1 cellular context compared by ENCODE assay signal in the genomic region with DNA sequence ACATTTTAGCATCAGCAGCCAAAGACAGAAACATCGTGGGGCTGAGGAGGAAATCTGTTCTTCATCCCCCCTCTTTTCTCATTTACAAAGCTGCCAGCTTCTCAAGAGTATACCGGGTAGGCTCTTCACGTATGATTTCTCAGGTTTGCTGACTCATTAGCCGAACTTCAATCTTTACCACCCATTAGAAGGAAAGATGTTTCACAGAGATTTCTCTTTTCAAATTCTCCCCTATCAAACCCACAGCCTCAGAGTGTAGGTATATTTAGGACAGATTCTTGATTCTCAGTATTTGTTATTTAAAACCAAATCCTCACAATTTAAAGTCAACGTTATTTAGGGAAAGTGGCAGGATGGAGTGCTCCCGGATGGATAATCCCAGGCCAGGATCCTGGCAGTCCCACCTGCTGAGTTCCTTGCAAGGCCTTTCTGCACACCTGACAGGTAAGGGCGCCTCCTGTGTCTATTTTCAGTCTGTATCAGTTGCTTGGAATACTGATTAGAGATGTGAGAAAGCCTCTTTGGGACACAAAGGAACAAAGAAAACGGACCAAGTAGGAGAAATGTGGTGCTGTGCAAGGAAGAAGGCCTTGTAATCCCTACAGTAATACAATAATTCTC.
TF ChIP-seq lines count a peak whose summit lies in the region.

No MANE protein-coding gene starts in this region.

TF ChIP-seq in GM12878, 131 proteins besides CTCF, POLR2A, EP300 and RAD21:
- TF ChIP-seq, protein P1, sequence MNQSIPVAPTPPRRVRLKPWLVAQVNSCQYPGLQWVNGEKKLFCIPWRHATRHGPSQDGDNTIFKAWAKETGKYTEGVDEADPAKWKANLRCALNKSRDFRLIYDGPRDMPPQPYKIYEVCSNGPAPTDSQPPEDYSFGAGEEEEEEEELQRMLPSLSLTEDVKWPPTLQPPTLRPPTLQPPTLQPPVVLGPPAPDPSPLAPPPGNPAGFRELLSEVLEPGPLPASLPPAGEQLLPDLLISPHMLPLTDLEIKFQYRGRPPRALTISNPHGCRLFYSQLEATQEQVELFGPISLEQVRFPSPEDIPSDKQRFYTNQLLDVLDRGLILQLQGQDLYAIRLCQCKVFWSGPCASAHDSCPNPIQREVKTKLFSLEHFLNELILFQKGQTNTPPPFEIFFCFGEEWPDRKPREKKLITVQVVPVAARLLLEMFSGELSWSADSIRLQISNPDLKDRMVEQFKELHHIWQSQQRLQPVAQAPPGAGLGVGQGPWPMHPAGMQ (IDR thresholded peaks at IDR 0.05; ENCODE audit: borderline replicate concordance), result no peak
- TF ChIP-seq ZNF24 (IDR thresholded peaks at IDR 0.05), result no peak
- no peak for TF ChIP-seq MTA2 (IDR thresholded peaks at IDR 0.05; ENCODE audit: low read depth)
- TF ChIP-seq ZNF274 (IDR thresholded peaks at IDR 0.05; ENCODE audit: insufficient read depth, insufficient read length), result no peak
- TF ChIP-seq, protein P2, sequence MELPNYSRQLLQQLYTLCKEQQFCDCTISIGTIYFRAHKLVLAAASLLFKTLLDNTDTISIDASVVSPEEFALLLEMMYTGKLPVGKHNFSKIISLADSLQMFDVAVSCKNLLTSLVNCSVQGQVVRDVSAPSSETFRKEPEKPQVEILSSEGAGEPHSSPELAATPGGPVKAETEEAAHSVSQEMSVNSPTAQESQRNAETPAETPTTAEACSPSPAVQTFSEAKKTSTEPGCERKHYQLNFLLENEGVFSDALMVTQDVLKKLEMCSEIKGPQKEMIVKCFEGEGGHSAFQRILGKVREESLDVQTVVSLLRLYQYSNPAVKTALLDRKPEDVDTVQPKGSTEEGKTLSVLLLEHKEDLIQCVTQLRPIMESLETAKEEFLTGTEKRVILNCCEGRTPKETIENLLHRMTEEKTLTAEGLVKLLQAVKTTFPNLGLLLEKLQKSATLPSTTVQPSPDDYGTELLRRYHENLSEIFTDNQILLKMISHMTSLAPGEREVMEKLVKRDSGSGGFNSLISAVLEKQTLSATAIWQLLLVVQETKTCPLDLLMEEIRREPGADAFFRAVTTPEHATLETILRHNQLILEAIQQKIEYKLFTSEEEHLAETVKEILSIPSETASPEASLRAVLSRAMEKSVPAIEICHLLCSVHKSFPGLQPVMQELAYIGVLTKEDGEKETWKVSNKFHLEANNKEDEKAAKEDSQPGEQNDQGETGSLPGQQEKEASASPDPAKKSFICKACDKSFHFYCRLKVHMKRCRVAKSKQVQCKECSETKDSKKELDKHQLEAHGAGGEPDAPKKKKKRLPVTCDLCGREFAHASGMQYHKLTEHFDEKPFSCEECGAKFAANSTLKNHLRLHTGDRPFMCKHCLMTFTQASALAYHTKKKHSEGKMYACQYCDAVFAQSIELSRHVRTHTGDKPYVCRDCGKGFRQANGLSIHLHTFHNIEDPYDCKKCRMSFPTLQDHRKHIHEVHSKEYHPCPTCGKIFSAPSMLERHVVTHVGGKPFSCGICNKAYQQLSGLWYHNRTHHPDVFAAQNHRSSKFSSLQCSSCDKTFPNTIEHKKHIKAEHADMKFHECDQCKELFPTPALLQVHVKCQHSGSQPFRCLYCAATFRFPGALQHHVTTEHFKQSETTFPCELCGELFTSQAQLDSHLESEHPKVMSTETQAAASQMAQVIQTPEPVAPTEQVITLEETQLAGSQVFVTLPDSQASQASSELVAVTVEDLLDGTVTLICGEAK (IDR thresholded peaks at IDR 0.05; ENCODE audit: borderline replicate concordance), result no peak
- no peak for TF ChIP-seq SMARCA5 (IDR thresholded peaks at IDR 0.05)
- no peak for TF ChIP-seq CREB1 (IDR thresholded peaks at IDR 0.05; ENCODE audit: low read depth)
- no peak for TF ChIP-seq TCF12 (IDR thresholded peaks at IDR 0.05; ENCODE audit: low read depth, low read length)
- TF ChIP-seq, protein P3, sequence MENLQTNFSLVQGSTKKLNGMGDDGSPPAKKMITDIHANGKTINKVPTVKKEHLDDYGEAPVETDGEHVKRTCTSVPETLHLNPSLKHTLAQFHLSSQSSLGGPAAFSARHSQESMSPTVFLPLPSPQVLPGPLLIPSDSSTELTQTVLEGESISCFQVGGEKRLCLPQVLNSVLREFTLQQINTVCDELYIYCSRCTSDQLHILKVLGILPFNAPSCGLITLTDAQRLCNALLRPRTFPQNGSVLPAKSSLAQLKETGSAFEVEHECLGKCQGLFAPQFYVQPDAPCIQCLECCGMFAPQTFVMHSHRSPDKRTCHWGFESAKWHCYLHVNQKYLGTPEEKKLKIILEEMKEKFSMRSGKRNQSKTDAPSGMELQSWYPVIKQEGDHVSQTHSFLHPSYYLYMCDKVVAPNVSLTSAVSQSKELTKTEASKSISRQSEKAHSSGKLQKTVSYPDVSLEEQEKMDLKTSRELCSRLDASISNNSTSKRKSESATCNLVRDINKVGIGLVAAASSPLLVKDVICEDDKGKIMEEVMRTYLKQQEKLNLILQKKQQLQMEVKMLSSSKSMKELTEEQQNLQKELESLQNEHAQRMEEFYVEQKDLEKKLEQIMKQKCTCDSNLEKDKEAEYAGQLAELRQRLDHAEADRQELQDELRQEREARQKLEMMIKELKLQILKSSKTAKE (IDR thresholded peaks at IDR 0.05; ENCODE audit: low read depth, poor library complexity, severe bottlenecking), result no peak
- TF ChIP-seq, protein P4, sequence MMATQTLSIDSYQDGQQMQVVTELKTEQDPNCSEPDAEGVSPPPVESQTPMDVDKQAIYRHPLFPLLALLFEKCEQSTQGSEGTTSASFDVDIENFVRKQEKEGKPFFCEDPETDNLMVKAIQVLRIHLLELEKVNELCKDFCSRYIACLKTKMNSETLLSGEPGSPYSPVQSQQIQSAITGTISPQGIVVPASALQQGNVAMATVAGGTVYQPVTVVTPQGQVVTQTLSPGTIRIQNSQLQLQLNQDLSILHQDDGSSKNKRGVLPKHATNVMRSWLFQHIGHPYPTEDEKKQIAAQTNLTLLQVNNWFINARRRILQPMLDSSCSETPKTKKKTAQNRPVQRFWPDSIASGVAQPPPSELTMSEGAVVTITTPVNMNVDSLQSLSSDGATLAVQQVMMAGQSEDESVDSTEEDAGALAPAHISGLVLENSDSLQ (IDR thresholded peaks at IDR 0.05), result no peak
- TF ChIP-seq, protein P5, sequence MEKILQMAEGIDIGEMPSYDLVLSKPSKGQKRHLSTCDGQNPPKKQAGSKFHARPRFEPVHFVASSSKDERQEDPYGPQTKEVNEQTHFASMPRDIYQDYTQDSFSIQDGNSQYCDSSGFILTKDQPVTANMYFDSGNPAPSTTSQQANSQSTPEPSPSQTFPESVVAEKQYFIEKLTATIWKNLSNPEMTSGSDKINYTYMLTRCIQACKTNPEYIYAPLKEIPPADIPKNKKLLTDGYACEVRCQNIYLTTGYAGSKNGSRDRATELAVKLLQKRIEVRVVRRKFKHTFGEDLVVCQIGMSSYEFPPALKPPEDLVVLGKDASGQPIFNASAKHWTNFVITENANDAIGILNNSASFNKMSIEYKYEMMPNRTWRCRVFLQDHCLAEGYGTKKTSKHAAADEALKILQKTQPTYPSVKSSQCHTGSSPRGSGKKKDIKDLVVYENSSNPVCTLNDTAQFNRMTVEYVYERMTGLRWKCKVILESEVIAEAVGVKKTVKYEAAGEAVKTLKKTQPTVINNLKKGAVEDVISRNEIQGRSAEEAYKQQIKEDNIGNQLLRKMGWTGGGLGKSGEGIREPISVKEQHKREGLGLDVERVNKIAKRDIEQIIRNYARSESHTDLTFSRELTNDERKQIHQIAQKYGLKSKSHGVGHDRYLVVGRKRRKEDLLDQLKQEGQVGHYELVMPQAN (conservative IDR thresholded peaks at IDR 0.05), result no peak
- TF ChIP-seq ZNF622 (IDR thresholded peaks at IDR 0.05), result no peak
- TF ChIP-seq, protein P6, sequence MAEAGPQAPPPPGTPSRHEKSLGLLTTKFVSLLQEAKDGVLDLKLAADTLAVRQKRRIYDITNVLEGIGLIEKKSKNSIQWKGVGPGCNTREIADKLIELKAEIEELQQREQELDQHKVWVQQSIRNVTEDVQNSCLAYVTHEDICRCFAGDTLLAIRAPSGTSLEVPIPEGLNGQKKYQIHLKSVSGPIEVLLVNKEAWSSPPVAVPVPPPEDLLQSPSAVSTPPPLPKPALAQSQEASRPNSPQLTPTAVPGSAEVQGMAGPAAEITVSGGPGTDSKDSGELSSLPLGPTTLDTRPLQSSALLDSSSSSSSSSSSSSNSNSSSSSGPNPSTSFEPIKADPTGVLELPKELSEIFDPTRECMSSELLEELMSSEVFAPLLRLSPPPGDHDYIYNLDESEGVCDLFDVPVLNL (IDR thresholded peaks at IDR 0.05; ENCODE audit: low read depth, low read length), result no peak
- no peak for TF ChIP-seq NRF1 (conservative IDR thresholded peaks at IDR 0.05; ENCODE audit: low read depth, low read length)
- TF ChIP-seq SMC3 (IDR thresholded peaks at IDR 0.05; ENCODE audit: borderline replicate concordance, low read length), result no peak
- TF ChIP-seq ETV6 (conservative IDR thresholded peaks at IDR 0.05 in 1 of 2, IDR thresholded peaks at IDR 0.05 in 1 of 2; ENCODE audit: borderline replicate concordance in 1 of 2, low read depth in 1 of 2), result no peak
- no peak for TF ChIP-seq ATF7 (IDR thresholded peaks at IDR 0.05; ENCODE audit: low read depth)
- TF ChIP-seq, protein P7, sequence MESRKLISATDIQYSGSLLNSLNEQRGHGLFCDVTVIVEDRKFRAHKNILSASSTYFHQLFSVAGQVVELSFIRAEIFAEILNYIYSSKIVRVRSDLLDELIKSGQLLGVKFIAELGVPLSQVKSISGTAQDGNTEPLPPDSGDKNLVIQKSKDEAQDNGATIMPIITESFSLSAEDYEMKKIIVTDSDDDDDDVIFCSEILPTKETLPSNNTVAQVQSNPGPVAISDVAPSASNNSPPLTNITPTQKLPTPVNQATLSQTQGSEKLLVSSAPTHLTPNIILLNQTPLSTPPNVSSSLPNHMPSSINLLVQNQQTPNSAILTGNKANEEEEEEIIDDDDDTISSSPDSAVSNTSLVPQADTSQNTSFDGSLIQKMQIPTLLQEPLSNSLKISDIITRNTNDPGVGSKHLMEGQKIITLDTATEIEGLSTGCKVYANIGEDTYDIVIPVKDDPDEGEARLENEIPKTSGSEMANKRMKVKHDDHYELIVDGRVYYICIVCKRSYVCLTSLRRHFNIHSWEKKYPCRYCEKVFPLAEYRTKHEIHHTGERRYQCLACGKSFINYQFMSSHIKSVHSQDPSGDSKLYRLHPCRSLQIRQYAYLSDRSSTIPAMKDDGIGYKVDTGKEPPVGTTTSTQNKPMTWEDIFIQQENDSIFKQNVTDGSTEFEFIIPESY (IDR thresholded peaks at IDR 0.05), result no peak
- TF ChIP-seq ZNF217 (IDR thresholded peaks at IDR 0.05), result no peak
- TF ChIP-seq, protein P8, sequence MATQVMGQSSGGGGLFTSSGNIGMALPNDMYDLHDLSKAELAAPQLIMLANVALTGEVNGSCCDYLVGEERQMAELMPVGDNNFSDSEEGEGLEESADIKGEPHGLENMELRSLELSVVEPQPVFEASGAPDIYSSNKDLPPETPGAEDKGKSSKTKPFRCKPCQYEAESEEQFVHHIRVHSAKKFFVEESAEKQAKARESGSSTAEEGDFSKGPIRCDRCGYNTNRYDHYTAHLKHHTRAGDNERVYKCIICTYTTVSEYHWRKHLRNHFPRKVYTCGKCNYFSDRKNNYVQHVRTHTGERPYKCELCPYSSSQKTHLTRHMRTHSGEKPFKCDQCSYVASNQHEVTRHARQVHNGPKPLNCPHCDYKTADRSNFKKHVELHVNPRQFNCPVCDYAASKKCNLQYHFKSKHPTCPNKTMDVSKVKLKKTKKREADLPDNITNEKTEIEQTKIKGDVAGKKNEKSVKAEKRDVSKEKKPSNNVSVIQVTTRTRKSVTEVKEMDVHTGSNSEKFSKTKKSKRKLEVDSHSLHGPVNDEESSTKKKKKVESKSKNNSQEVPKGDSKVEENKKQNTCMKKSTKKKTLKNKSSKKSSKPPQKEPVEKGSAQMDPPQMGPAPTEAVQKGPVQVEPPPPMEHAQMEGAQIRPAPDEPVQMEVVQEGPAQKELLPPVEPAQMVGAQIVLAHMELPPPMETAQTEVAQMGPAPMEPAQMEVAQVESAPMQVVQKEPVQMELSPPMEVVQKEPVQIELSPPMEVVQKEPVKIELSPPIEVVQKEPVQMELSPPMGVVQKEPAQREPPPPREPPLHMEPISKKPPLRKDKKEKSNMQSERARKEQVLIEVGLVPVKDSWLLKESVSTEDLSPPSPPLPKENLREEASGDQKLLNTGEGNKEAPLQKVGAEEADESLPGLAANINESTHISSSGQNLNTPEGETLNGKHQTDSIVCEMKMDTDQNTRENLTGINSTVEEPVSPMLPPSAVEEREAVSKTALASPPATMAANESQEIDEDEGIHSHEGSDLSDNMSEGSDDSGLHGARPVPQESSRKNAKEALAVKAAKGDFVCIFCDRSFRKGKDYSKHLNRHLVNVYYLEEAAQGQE (IDR thresholded peaks at IDR 0.05; ENCODE audit: low read depth, low read length), result no peak
TF ChIP-seq in GM12878: peak in this region for 0.
